19 cellular contexts compared by ENCODE assay signal in the genomic region with DNA sequence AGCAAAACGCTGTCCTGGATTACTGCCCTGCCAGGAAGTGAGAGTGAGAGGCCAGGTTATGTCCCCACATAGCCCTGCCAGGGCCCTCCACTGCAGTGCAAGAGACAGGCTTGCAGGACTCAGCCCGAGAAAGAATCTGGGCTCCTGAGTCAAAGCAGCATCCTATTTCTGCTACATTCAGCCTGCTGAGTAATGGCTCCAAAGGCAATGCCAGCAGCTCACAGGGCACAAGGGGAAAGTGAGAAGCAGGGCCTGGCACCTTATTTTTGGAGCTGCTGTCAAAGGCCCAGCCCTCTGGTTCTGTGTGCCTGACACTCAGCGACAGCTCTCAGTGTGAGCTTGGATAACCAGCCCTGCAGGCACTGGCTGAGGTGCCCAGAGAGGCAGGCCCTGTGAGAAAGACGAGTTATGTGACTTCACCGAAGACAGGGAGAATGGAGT.
DNase-seq lines count a peak whose midpoint lies in the region; ATAC-seq and TF ChIP-seq lines count a peak whose summit lies in the region.
"Had no signal": no experiment of that assay in that cellular context is flagged by ENCODE, and none has a peak within 500 bp of the region (broad histone marks: within the 10 kb centered on the region; RNA-seq: fewer than 3 reads in every experiment).

No MANE protein-coding gene starts in this region.

- POLR2A ChIA-PET in RWPE1 (lab: Yijun Ruan, JAX; ENCODE audit: low non-redundant PET): no interaction called here

- no peaks in the 10 kb centered on the region for H3K36me3 ChIP-seq in neutrophil
- H3K36me3 ChIP-seq: uterus had no signal

- no peaks in the 10 kb centered on the region for H3K27me3 ChIP-seq in neutrophil
- H3K27me3 ChIP-seq: body of pancreas, uterus had no signal

- no peak for TF ChIP-seq CTCF in RWPE1 (conservative IDR thresholded peaks at IDR 0.05; ENCODE audit: low read depth)
- TF ChIP-seq CTCF in neutrophil (IDR thresholded peaks at IDR 0.05): no peak

- H3K4me1 ChIP-seq in neutrophil (ENCODE audit: control insufficient read depth in 1 of 2, insufficient read depth in 1 of 2, low read depth in 1 of 2, low read length in 1 of 2): peaks cover 0 to under 1% of the 10 kb centered on the region in 2 experiments
- H3K4me1 ChIP-seq: uterus had no signal

- no peak overlapping the region for H3K4me3 ChIP-seq in neutrophil (ENCODE audit: low read depth in 1 of 2, low read length in 1 of 2)
- H3K4me3 ChIP-seq: body of pancreas, smooth muscle cell, uterus had no signal

- no peak for DNase-seq in RWPE1 (ENCODE audit: low spot score)
- DNase-seq in Right ventricle myocardium superior: peak; percentile 58
- DNase-seq in stimulated activated naive CD4-positive, alpha-beta T cell (lab: John Stamatoyannopoulos, UW): no peak
- DNase-seq in HK-2 (ENCODE audit: unreplicated experiment): no peak
- DNase-seq in HuH-7.5 (ENCODE audit: low spot score): no peak
- no peak for DNase-seq in OCI-M2 (lab: John Stamatoyannopoulos, UW; ENCODE audit: unreplicated experiment)
- DNase-seq: activated B cell treated with CpG ODN at 0.5 μM for 24 hours; activated CD8-positive, alpha-beta T cell treated with anti-CD3 and anti-CD28 coated beads for 36 hours; activated T-cell treated with anti-CD3 and anti-CD28 coated beads, Interleukin-2, amount 50 U/mL, for 24 hours; body of pancreas; DMS53; NCI-H1105 treated with DMSO at 0.1 percent for 48 hours; NCI-H524; SIG-M5; stimulated activated CD4-positive, alpha-beta T cell treated with anti-CD3 and anti-CD28 coated beads, Interleukin-4, amount 100 ng/mL, for 1 hour; uterus had no signal

- H3K9me3 ChIP-seq in neutrophil: no peaks in the 10 kb centered on the region
- H3K9me3 ChIP-seq: body of pancreas, uterus had no signal

- intact Hi-C loops in Right ventricle myocardium superior (cut with DNase I): no loop called here

- ATAC-seq in GM18498 (IDR thresholded peaks at IDR 0.05; ENCODE audit: unreplicated experiment) (peak; percentile 57), Right ventricle myocardium superior (ENCODE audit: poor library complexity) (peak; percentile 95)
- ATAC-seq: activated CD8-positive, alpha-beta T cell treated with anti-CD3 and anti-CD28 coated beads for 36 hours; body of pancreas had no signal

- CTCF ChIA-PET in RWPE1 (lab: Yijun Ruan, JAX): no interaction called here

- H3K27ac ChIP-seq in RWPE1 (peak overlapping the region; percentile 42), neutrophil (peak overlapping the region; percentile 34)
- H3K27ac ChIP-seq: body of pancreas, uterus had no signal
